In genomic region chr7:66740980-66741705, GRCh38 we compare ENCODE assay signal across 8 cellular contexts. TPM values are rescaled to one million over a fixed set of nuclear protein-coding genes. Genes with fewer than 3 reads are reported as not detected.
DNase-seq lines count a peak whose midpoint lies in the region; ATAC-seq and TF ChIP-seq lines count a peak whose summit lies in the region.
"Not testable (repeated sequence)": the region's sequence is repeated elsewhere in the genome, so short reads cannot be mapped to it uniquely, and the experiment has no call there.

No MANE protein-coding gene starts in this region.

- peaks cover 16% of the 10 kb centered on the region for H3K4me1 ChIP-seq in GM23248 (ENCODE audit: insufficient read depth)
- H3K4me1 ChIP-seq in stomach smooth muscle (ENCODE audit: control insufficient read depth, insufficient read depth, low read length): not testable (repeated sequence)

- peak; percentile 74 for DNase-seq in ELF-1 (ENCODE audit: low read depth, low spot score)
- peak; percentile 65 for DNase-seq in GM23248
- peak; percentile 72 for DNase-seq in glutamatergic neuron
- peak; percentile 46 for DNase-seq in neural crest cell (ENCODE audit: low read depth, low spot score)

- peak overlapping the region; percentile 100 for H3K9ac ChIP-seq in GM23248
- peak overlapping the region; percentile 86 to 93 for H3K9ac ChIP-seq in stomach smooth muscle (ENCODE audit: low read length in 2 of 2)

- H3K27ac ChIP-seq in GM23248: peak overlapping the region; percentile 96
- H3K27ac ChIP-seq in stomach smooth muscle (ENCODE audit: low read length): peak overlapping the region; percentile 96

- 0 to 1% methylated on average over 46 to 52 of the region's 54 CpGs for WGBS in GM23248 (ENCODE audit: low coverage in 1 of 2, low lambda C conversion rate in 2 of 2, missing lambda C conversion rate in 2 of 2), 2 experiments

- not testable (repeated sequence) for H3K27me3 ChIP-seq in GM23248 (replicated peaks; ENCODE audit: insufficient read depth); stomach smooth muscle (ENCODE audit: control insufficient read depth in 1 of 2, insufficient read depth in 2 of 2, low read length in 2 of 2)

- not testable (repeated sequence) for TF ChIP-seq CTCF in glutamatergic neuron (IDR thresholded peaks at IDR 0.05; ENCODE audit: partially characterized antibody, unreplicated experiment); neural crest cell (conservative IDR thresholded peaks at IDR 0.05)

- H3K9me3 Mint-ChIP-seq in IgD-negative memory B cell; activated naive CD8-positive, alpha-beta T cell (ENCODE audit: low read depth); neural crest cell: not testable (repeated sequence)
- peaks cover 12% of the 10 kb centered on the region for H3K9me3 Mint-ChIP-seq in glutamatergic neuron (ENCODE audit: unreplicated experiment)

- peaks cover 93% of the 10 kb centered on the region for H3K79me2 ChIP-seq in GM23248 (ENCODE audit: insufficient read depth)

- not testable (repeated sequence) for H3K9me3 ChIP-seq in GM23248 (ENCODE audit: low read depth); stomach smooth muscle (ENCODE audit: control insufficient read depth in 2 of 2, low read length in 2 of 2)

- H3K9me2 ChIP-seq in GM23248 (ENCODE audit: insufficient read depth): not testable (repeated sequence)

- not testable (repeated sequence) for H3K36me3 ChIP-seq in GM23248 (ENCODE audit: low read depth); stomach smooth muscle (ENCODE audit: control insufficient read depth in 2 of 2, insufficient read depth in 2 of 2, low read length in 2 of 2)

- H3K4me1 Mint-ChIP-seq in IgD-negative memory B cell: peaks cover 16 to 42% (median 37%) of the 10 kb centered on the region in 3 donors
- H3K4me1 Mint-ChIP-seq in activated naive CD8-positive, alpha-beta T cell (ENCODE audit: low read depth): peaks cover 38% of the 10 kb centered on the region
- H3K4me1 Mint-ChIP-seq in glutamatergic neuron (ENCODE audit: low read depth, unreplicated experiment): not testable (repeated sequence)
- peaks cover 21% of the 10 kb centered on the region for H3K4me1 Mint-ChIP-seq in neural crest cell

- peaks cover 32% of the 10 kb centered on the region for H3F3A ChIP-seq in GM23248 (ENCODE audit: insufficient read depth)

- H3K27me3 Mint-ChIP-seq in IgD-negative memory B cell; activated naive CD8-positive, alpha-beta T cell; glutamatergic neuron (ENCODE audit: unreplicated experiment); neural crest cell (ENCODE audit: low read depth): not testable (repeated sequence)

- in situ Hi-C loops in GM23248 (cut with MboI): not testable (repeated sequence)

- peak overlapping the region; percentile 98 to 99 (median 98) for H3K27ac Mint-ChIP-seq in IgD-negative memory B cell
- H3K27ac Mint-ChIP-seq in activated naive CD8-positive, alpha-beta T cell: peak overlapping the region; percentile 50
- H3K27ac Mint-ChIP-seq in glutamatergic neuron (ENCODE audit: unreplicated experiment): peak overlapping the region; percentile 85
- not testable (repeated sequence) for H3K27ac Mint-ChIP-seq in neural crest cell (ENCODE audit: unreplicated experiment)

- peak; percentile 72 for ATAC-seq in SK-N-SH treated with all-trans-retinoic acid at 6 μM for 48 hours

- H3K4me3 ChIP-seq in GM23248 (peak overlapping the region; percentile 79), stomach smooth muscle (ENCODE audit: low read length in 2 of 2) (peak overlapping the region; percentile 68 to 92)

- not testable (repeated sequence) for H3K36me3 Mint-ChIP-seq in IgD-negative memory B cell; activated naive CD8-positive, alpha-beta T cell; glutamatergic neuron (ENCODE audit: unreplicated experiment); neural crest cell (ENCODE audit: low read depth)

- H3K4me2 ChIP-seq in GM23248 (ENCODE audit: unreplicated experiment): peak overlapping the region; percentile 82

- H4K20me1 ChIP-seq in GM23248 (ENCODE audit: insufficient read depth): not testable (repeated sequence)

- H3K4me3 Mint-ChIP-seq in IgD-negative memory B cell: peak overlapping the region; percentile 95 to 98 (median 98)
- H3K4me3 Mint-ChIP-seq in activated naive CD8-positive, alpha-beta T cell: peak overlapping the region; percentile 93
- peak overlapping the region; percentile 89 for H3K4me3 Mint-ChIP-seq in glutamatergic neuron (ENCODE audit: unreplicated experiment)
- H3K4me3 Mint-ChIP-seq in neural crest cell: peak overlapping the region; percentile 94

- 0 out of 2 replicates have a peak overlapping the region, but pooled peaks have one; percentile 12 for H2AFZ ChIP-seq in GM23248

TF ChIP-seq in SK-N-SH treated with all-trans-retinoic acid at 6 μM for 48 hours, 23 proteins besides CTCF, POLR2A, EP300 and RAD21:
- TF ChIP-seq CSDC2 (CRISPR knock-in tag; IDR thresholded peaks at IDR 0.05) (0 out of 2 replicates have a peak, but pooled peaks have one; percentile 14), ZFP3 (CRISPR knock-in tag; IDR thresholded peaks at IDR 0.05) (peak; percentile 65; the same call in 1 of the 2 replicates)
TF ChIP-seq in SK-N-SH treated with all-trans-retinoic acid at 6 μM for 48 hours: peak in this region for 2; not testable (repeated sequence) for 21.

RNA-seq across cellular contexts. Expression of gene RABGEF1, which starts 0.6 kb away (rescaled TPM):
- total RNA-seq in GM23248 (2014; rRNA removed; shearing (Covaris generic)): 70.8 and 71.5 TPM in 2 replicates
- polyA plus RNA-seq in GM23248 (2016; fragmentation: Nextera tagmentation; extraction: Ambion mirVana): 64.5 and 68.2 TPM in 2 replicates
- polyA plus RNA-seq in IgD-negative memory B cell: 26.8 TPM
- total RNA-seq in glutamatergic neuron (ENCODE audit: unreplicated experiment): 14.1 TPM
- total RNA-seq in neural crest cell: 17.0 and 17.7 TPM in 2 replicates

Comparison
In these comparisons a context has a peak if more than half of its experiments do, and no peak if none do; other contexts are left out.
1. Peak in every context shown above with its lines: DNase-seq, ATAC-seq, H3K4me3 ChIP-seq and H3K27ac ChIP-seq.